9 cellular contexts compared by ENCODE assay signal in genomic region chr15:26974120-26974780, GRCh38. TPM values are rescaled to one million over a fixed set of nuclear protein-coding genes. Genes with fewer than 3 reads are reported as not detected.
A peak's percentile ranks its signal among the peaks of the same experiment; 100 is the strongest.
DNase-seq lines count a peak whose midpoint lies in the region; ATAC-seq, FAIRE-seq and TF ChIP-seq lines count a peak whose summit lies in the region.
"Had no signal": no experiment of that assay in that cellular context is flagged by ENCODE, and none has a peak within 500 bp of the region (broad histone marks: within the 10 kb centered on the region; RNA-seq: fewer than 3 reads in every experiment).

No MANE protein-coding gene starts in this region.

- TF ChIP-seq EP300 in HepG2 (IDR thresholded peaks at IDR 0.05; ENCODE audit: low read depth in 2 of 2, low read length in 2 of 2) (no peak), HepG2 (CRISPR knock-in tag; IDR thresholded peaks at IDR 0.05; ENCODE audit: borderline replicate concordance) (no peak)

- H3K79me2 ChIP-seq in HepG2 (ENCODE audit: insufficient read depth, low read length): no peaks in the 10 kb centered on the region

- ATAC-seq in HepG2 (peak; percentile 73), GM21529 (IDR thresholded peaks at IDR 0.05; ENCODE audit: unreplicated experiment) (no peak)

- no peak for TF ChIP-seq POLR2A in HepG2 (IDR thresholded peaks at IDR 0.05; ENCODE audit: insufficient read depth in 1 of 2, low read depth in 2 of 2, low read length in 2 of 2)

- no peak overlapping the region for H3K27ac ChIP-seq in HepG2 (ENCODE audit: extremely low read length, insufficient read depth, low read length)

- intact Hi-C loops in HepG2 (cut with micrococcal nuclease; ENCODE audit: unreplicated experiment): loop anchor here (2.0 kb wide), 1 partner anchor 43 kb away; no protein-coding TSS in a partner anchor

- POLR2A ChIA-PET in HepG2 (lab: Yijun Ruan, JAX): no interaction called here

- no peak for TF ChIP-seq RAD21 in HepG2 (CRISPR knock-in tag; IDR thresholded peaks at IDR 0.05)

- no peaks in the 10 kb centered on the region for H3K36me3 ChIP-seq in HepG2 (replicated peaks in 1 of 2; ENCODE audit: control insufficient read depth in 1 of 2, insufficient read depth in 2 of 2, low read length in 2 of 2)

- H3K9ac ChIP-seq in HepG2 (ENCODE audit: insufficient read depth, low read depth, low read length): no peak overlapping the region

- no peak overlapping the region for H2AFZ ChIP-seq in HepG2 (ENCODE audit: low read length)

- no peaks in the 10 kb centered on the region; a peak in 1 of 5 replicates for H3K27me3 ChIP-seq in HepG2 (ENCODE audit: control insufficient read depth in 1 of 2, insufficient read depth in 2 of 2, low read length in 2 of 2)

- no peaks in the 10 kb centered on the region for H4K20me1 ChIP-seq in HepG2 (ENCODE audit: insufficient read depth, low read length)

- no peak for FAIRE-seq in HepG2 (lab: Jason Lieb, UNC)

- no peak overlapping the region for H3K4me2 ChIP-seq in HepG2 (ENCODE audit: low read depth, low read length)

- no peaks in the 10 kb centered on the region for H3K9me3 ChIP-seq in HepG2 (ENCODE audit: low read length)

- H3K4me1 ChIP-seq in HepG2 (ENCODE audit: insufficient read depth, low read length): no peaks in the 10 kb centered on the region

- CTCF ChIA-PET in HepG2 (lab: Yijun Ruan, JAX; ENCODE audit: low intra/inter-chr PET ratio, low total read pairs): interaction anchor here (1.1 kb wide), 1 partner anchor 43 kb away, joined by 3 read pairs; no protein-coding TSS in a partner anchor

- in situ Hi-C loops in HepG2 (cut with HindIII; ENCODE audit: extremely low pct_ligation_motif_present, low pct_unique_long_range_greater_than_20kb): no loop called here

- no peak overlapping the region for H3K4me3 ChIP-seq in HepG2 (replicated peaks in 1 of 3; ENCODE audit: insufficient read depth in 1 of 3, low read depth in 2 of 3, low read length in 3 of 3)
- H3K4me3 ChIP-seq: lung had no signal

- peak; percentile 38; the same call in 1 of the 2 replicates for TF ChIP-seq CTCF in HepG2 (CRISPR knock-in tag; IDR thresholded peaks at IDR 0.05)

- DNase-seq in D341Med (ENCODE audit: low spot score): peak; percentile 51
- DNase-seq in Kasumi-1 (lab: John Stamatoyannopoulos, UW): peak; percentile 2 to 8
- peak; percentile 3 for DNase-seq in SKM-1 (lab: John Stamatoyannopoulos, UW; ENCODE audit: unreplicated experiment)
- peak; percentile 13 for DNase-seq in HepG2 (ENCODE audit: low spot score)
- DNase-seq in effector CD4-positive, alpha-beta T cell: no peak
- no peak for DNase-seq in ureter (ENCODE audit: low spot score)
- no peak for DNase-seq in activated CD4-positive, alpha-beta T cell treated with anti-CD3 and anti-CD28 coated beads, Interleukin-2, amount 50 U/mL, for 4 hours

- BruUV-seq in HepG2 (replicated peaks; lab: Mats Ljungman, UMichigan): no TSS peak

- WGBS in HepG2 (ENCODE audit: low lambda C conversion rate): 24% methylated on average over 8 of the region's 9 CpGs

TF ChIP-seq in HepG2, 621 proteins besides CTCF, POLR2A, EP300 and RAD21:
- TF ChIP-seq ZNF12 (CRISPR knock-in tag; IDR thresholded peaks at IDR 0.05): no peak
- no peak for TF ChIP-seq ATAD3A (CRISPR knock-in tag; IDR thresholded peaks at IDR 0.05)
- TF ChIP-seq MAFG (CRISPR knock-in tag; IDR thresholded peaks at IDR 0.05): no peak

RNA-seq across cellular contexts. Expression of gene GABRG3, which starts 3.3 kb away (rescaled TPM):
- total RNA-seq in HepG2 (2016; rRNA removed; fragmentation: Illumina TruSeq; extraction: Trizol) (not detected in 2 replicates), ureter (1.6 TPM)
- not detected in 2 replicates for total RNA-seq in HepG2 (2016; cell fraction: cytosol; rRNA removed; fragmentation: Illumina TruSeq; extraction: Trizol; ENCODE audit: low read depth)
- not detected in 2 replicates for total RNA-seq in HepG2 (2016; cell fraction: insoluble cytoplasmic fraction; rRNA removed; fragmentation: Illumina TruSeq; extraction: Trizol)
- total RNA-seq in HepG2 (2016; cell fraction: membrane; rRNA removed; fragmentation: Illumina TruSeq; extraction: Trizol): not detected in 2 replicates
- total RNA-seq in HepG2 (2016; cell fraction: nucleus; rRNA removed; fragmentation: Illumina TruSeq; extraction: Trizol): not detected in 2 replicates
- not detected in 2 replicates for polyA plus RNA-seq in HepG2 (2011; rRNA removed)
- polyA plus RNA-seq in HepG2 (2011; cell fraction: cytosol; rRNA removed): not detected in 2 replicates
- not detected in 2 replicates for polyA plus RNA-seq in HepG2 (2011; cell fraction: nucleus; rRNA removed)
- not detected in 2 replicates for polyA plus RNA-seq in HepG2 (2012)
- not detected in 2 replicates for polyA plus RNA-seq in HepG2 (2016; cell fraction: cytosol; fragmentation: Illumina TruSeq; extraction: Trizol; ENCODE audit: low read depth)
- polyA plus RNA-seq in HepG2 (2016; cell fraction: insoluble cytoplasmic fraction; fragmentation: Illumina TruSeq; extraction: Trizol; ENCODE audit: low read depth): not detected in 2 replicates
- not detected in 2 replicates for polyA plus RNA-seq in HepG2 (2016; cell fraction: membrane; fragmentation: Illumina TruSeq; extraction: Trizol; ENCODE audit: low read depth)
- polyA plus RNA-seq in HepG2 (2016; cell fraction: nucleus; fragmentation: Illumina TruSeq; extraction: Trizol; ENCODE audit: insufficient read depth, low read depth): not detected in 2 replicates
- 0.40 TPM in 1 of 2 replicates, not detected in the other for polyA minus RNA-seq in HepG2 (2011; rRNA and poly(A)+ RNA removed; ENCODE audit: low replicate concordance)
- polyA minus RNA-seq in HepG2 (2011; cell fraction: cytosol; rRNA and poly(A)+ RNA removed): not detected in 2 replicates
- polyA minus RNA-seq in HepG2 (2011; cell fraction: nucleus; rRNA and poly(A)+ RNA removed): not detected in 2 replicates
- polyA plus RNA-seq: lung had no signal

Comparison
In these comparisons a context has a peak if more than half of its experiments do, and no peak if none do; other contexts are left out.
1. DNase-seq: peak in D341Med (single experiment), Kasumi-1 (2 of 2), SKM-1 (single experiment) and HepG2 (single experiment); none in effector CD4-positive, alpha-beta T cell (single experiment), ureter (single experiment) and activated CD4-positive, alpha-beta T cell treated with anti-CD3 and anti-CD28 coated beads, Interleukin-2, amount 50 U/mL, for 4 hours (0 of 2).